Comparison of ENCODE assay signal across 8 cellular contexts in the genomic region with DNA sequence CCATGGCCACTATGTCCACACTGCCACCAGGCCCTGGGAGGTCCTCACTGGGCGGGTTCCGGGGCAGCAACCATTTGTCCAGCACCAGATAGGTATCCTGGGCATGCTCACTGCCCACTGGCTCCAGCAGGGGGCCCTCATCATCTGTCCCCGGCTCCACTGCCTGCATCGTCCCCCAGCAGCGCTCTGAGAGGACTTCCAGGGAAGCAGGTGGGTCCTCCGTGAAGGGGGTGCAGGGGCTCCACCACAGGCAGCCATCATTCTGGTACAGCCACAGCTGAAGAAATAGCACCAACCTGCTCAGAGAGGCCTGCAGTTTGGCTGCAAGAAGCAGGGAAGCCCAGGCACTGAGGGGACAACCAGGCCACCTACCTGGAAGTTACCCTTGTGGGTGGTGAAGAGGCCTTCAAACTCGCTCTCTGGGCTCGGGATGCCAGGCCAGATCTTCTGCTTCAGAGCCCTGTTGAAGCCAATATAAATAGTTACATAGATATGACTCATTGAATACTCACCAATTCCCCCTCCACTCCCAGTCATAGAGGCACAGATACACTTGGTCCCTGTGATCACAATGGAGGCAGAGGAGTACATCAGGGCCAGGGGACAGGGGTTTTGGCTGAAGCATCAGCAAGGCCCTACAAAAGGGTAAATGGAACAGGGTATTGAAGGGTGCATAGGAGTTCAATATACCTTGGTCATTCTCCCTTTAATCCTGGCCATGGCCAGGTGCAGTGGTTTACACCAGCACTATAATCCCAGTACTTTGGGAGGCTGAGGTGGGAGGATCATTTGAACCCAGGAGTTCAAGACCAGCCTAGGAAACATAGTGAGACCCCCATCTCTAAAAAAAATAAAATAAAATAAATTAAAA.
DNase-seq lines count a peak whose midpoint lies in the region; ATAC-seq, FAIRE-seq and TF ChIP-seq lines count a peak whose summit lies in the region.

No MANE protein-coding gene starts in this region.

- TF ChIP-seq CTCF in AG09309 (IDR thresholded peaks at IDR 0.05; ENCODE audit: control insufficient read depth, insufficient read depth, low read depth, low read length, missing control alignments), result peak; percentile 46
- TF ChIP-seq CTCF in GM12864 (IDR thresholded peaks at IDR 0.05; ENCODE audit: low read depth, low read length, missing control alignments), result peak; percentile 76

- FAIRE-seq in RCC 7860 (lab: Jason Lieb, UNC), result peak; percentile 63

- peak overlapping the region; percentile 65 for H3K27ac ChIP-seq in cingulate gyrus (ENCODE audit: low read depth, low read length)

- H3K4me3 ChIP-seq in AG09309 (ENCODE audit: control insufficient read depth, low read depth, low read length) (no peak overlapping the region), GM12864 (ENCODE audit: low read depth, low read length) (no peak overlapping the region)

- no peak for ATAC-seq in GM18498 (IDR thresholded peaks at IDR 0.05; ENCODE audit: unreplicated experiment)

- DNase-seq in AG09309 (ENCODE audit: low read depth) (no peak), GM12864 (ENCODE audit: low read depth) (no peak), RCC 7860 (ENCODE audit: low spot score) (peak; percentile 87), midbrain (lab: John Stamatoyannopoulos, UW) (peak; percentile 26), NCI-H2171 treated with DMSO at 0.1 percent for 48 hours (lab: John Stamatoyannopoulos, UW) (no peak), NCI-H2029 (lab: John Stamatoyannopoulos, UW) (no peak)

Comparison
In these comparisons a context has a peak if more than half of its experiments do, and no peak if none do; other contexts are left out.
1. DNase-seq: peak in RCC 7860 (single experiment) and midbrain (single experiment); none in AG09309 (single experiment), GM12864 (single experiment), NCI-H2171 treated with DMSO at 0.1 percent for 48 hours (single experiment) and NCI-H2029 (single experiment).